Comparison of ENCODE assay signal across 16 cellular contexts in the genomic region with DNA sequence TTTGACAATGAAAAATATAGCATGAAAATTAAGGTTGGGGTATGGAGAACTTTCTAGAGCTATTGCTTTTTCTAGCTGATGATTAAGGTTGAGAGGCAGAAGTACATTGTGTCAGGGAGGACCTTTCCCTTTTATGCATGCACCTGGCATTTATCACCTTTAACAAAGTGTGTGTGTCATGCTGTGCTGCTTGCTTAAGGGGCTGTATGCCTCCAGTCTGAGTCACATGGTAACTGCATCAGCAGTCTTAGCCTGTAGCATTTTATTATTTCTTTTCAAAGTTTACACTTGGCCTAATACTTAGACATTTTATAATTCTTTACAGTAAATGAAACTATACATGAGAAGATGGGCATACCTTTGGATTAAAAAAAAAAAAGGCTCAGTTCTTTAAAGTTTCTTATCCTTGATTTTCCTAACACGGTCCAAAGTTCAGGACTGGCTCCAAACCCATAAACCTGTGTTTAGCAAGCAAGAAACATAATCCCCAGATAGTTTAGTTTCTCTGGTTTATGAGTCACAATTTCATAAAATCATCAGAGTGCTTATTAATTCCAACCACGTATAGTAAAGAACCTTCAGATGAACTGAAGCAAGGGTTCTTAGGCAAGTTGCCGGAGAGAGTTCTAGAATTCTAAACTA. TPM values are rescaled to one million over a fixed set of nuclear protein-coding genes. Genes with fewer than 3 reads are reported as not detected.
A peak's percentile ranks its signal among the peaks of the same experiment; 100 is the strongest.
DNase-seq lines count a peak whose midpoint lies in the region; ATAC-seq, FAIRE-seq and TF ChIP-seq lines count a peak whose summit lies in the region.
"Had no signal": no experiment of that assay in that cellular context is flagged by ENCODE, and none has a peak within 500 bp of the region (broad histone marks: within the 10 kb centered on the region; RNA-seq: fewer than 3 reads in every experiment).

No MANE protein-coding gene starts in this region.

- no peak for TF ChIP-seq POLR2A in HCT116 (IDR thresholded peaks at IDR 0.05; ENCODE audit: borderline replicate concordance, extremely low read depth, insufficient read depth, insufficient read length)

- 14 to 54% (median 33%) methylated on average over 3 of the region's 3 CpGs for WGBS in small intestine, 3 donors

- intact Hi-C loops in HCT116 (cut with micrococcal nuclease) = no loop called here

- H3K27ac Mint-ChIP-seq in mesothelial cell of epicardium = no peak overlapping the region
- H3K27ac Mint-ChIP-seq: activated T-helper 1 cell treated with anti-CD3 and anti-CD28 coated beads, Interleukin-12 subunit alpha, Interleukin-12 subunit beta, Interleukin-2, Interleukin-4 antibody, amounts not matched to agents 30 ng/mL and 10 ng/mL and 1 ng/mL, durations not matched to agents 14 hours and 24 hours and 36 hours; CD4-positive, alpha-beta memory T cell had no signal

- no peaks in the 10 kb centered on the region for H3K36me3 Mint-ChIP-seq in mesothelial cell of epicardium
- H3K36me3 Mint-ChIP-seq: CD4-positive, alpha-beta memory T cell had no signal

- H3K27me3 ChIP-seq in HCT116 (ENCODE audit: insufficient read depth, low read length) (no peaks in the 10 kb centered on the region), foreskin keratinocyte (no peaks in the 10 kb centered on the region), small intestine (ENCODE audit: control insufficient read depth in 2 of 2, insufficient read depth in 2 of 2, low read length in 2 of 2) (no peaks in the 10 kb centered on the region)
- H3K27me3 ChIP-seq: tibial nerve had no signal

- H3K27ac ChIP-seq in HCT116 (ENCODE audit: low read depth, low read length) (peak overlapping the region; percentile 70; the same call in 1 of the 2 replicates), foreskin keratinocyte (peak overlapping the region; percentile 44), small intestine (ENCODE audit: low read depth in 1 of 2, low read length in 1 of 2) (peak overlapping the region; percentile 34 to 48)
- H3K27ac ChIP-seq: tibial nerve had no signal

- RAD21 ChIA-PET in HCT116 (lab: Charles Lee; ENCODE audit: low non-redundant PET in 1 of 2, low total read pairs in 2 of 2, uncharacterized antibody in 2 of 2, unreplicated experiment in 2 of 2) = no interaction called here

- no peaks in the 10 kb centered on the region for H3K4me1 Mint-ChIP-seq in mesothelial cell of epicardium
- H3K4me1 Mint-ChIP-seq: CD4-positive, alpha-beta memory T cell had no signal

- POLR2A ChIA-PET in HCT116 (lab: Charles Lee) = no interaction called here

- no peaks in the 10 kb centered on the region for H3K9me3 Mint-ChIP-seq in mesothelial cell of epicardium
- H3K9me3 Mint-ChIP-seq: activated T-helper 1 cell treated with anti-CD3 and anti-CD28 coated beads, Interleukin-12 subunit alpha, Interleukin-12 subunit beta, Interleukin-2, Interleukin-4 antibody, amounts not matched to agents 30 ng/mL and 10 ng/mL and 1 ng/mL, durations not matched to agents 14 hours and 24 hours and 36 hours; CD4-positive, alpha-beta memory T cell had no signal

- H4K20me1 ChIP-seq in HCT116 (ENCODE audit: insufficient read depth) = no peaks in the 10 kb centered on the region

- CTCF ChIA-PET in HCT116 (lab: Charles Lee) = no interaction called here

- DNase-seq in HCT116 (ENCODE audit: low read depth, low spot score) (peak; percentile 60), NCI-H69 (lab: John Stamatoyannopoulos, UW) (peak; percentile 80), foreskin keratinocyte (peak; percentile 80 to 93), small intestine (peak; percentile 79), mesothelial cell of epicardium (ENCODE audit: low spot score in 2 of 2, unreplicated experiment in 2 of 2) (no peak), NCI-H2227 (lab: John Stamatoyannopoulos, UW; ENCODE audit: unreplicated experiment) (no peak)
- no peak for DNase-seq in stimulated activated CD4-positive, alpha-beta T cell treated with anti-CD3 and anti-CD28 coated beads, Interleukin-1b, Interleukin-23, amount 100 ng/mL, for 48 hours
- DNase-seq: activated CD4-positive, alpha-beta T cell treated with anti-CD3 and anti-CD28 coated beads, Interleukin-2, amount 50 U/mL, for 1 hour; CD4-positive, alpha-beta memory T cell; KBM-7; T-helper 2 cell had no signal

- no peaks in the 10 kb centered on the region for H3K9me2 ChIP-seq in HCT116 (ENCODE audit: insufficient read depth)

- H3K4me2 ChIP-seq in HCT116 (ENCODE audit: low read length) = peak overlapping the region; percentile 56

- BruUV-seq in HCT116 (replicated peaks; lab: Mats Ljungman, UMichigan) = no TSS peak

- FAIRE-seq in small intestine (lab: Jason Lieb, UNC) = peak; percentile 78
- FAIRE-seq: astrocyte had no signal

- peaks cover 9 to 24% of the 10 kb centered on the region in 2 experiments; a peak in 3 of 4 replicates for H3K4me1 ChIP-seq in HCT116 (ENCODE audit: control insufficient read depth in 1 of 2, insufficient read depth in 2 of 2, low read length in 2 of 2)
- peaks cover 16% of the 10 kb centered on the region for H3K4me1 ChIP-seq in foreskin keratinocyte
- no peaks in the 10 kb centered on the region for H3K4me1 ChIP-seq in small intestine (ENCODE audit: control insufficient read depth in 2 of 2, insufficient read depth in 1 of 2, low read depth in 1 of 2, low read length in 1 of 2)
- H3K4me1 ChIP-seq: tibial nerve had no signal

- H3K9ac ChIP-seq in HCT116 (ENCODE audit: low read length) = peak overlapping the region; percentile 30

- H3K4me3 Mint-ChIP-seq in mesothelial cell of epicardium = no peak overlapping the region
- H3K4me3 Mint-ChIP-seq: activated T-helper 1 cell treated with anti-CD3 and anti-CD28 coated beads, Interleukin-12 subunit alpha, Interleukin-12 subunit beta, Interleukin-2, Interleukin-4 antibody, amounts not matched to agents 30 ng/mL and 10 ng/mL and 1 ng/mL, durations not matched to agents 14 hours and 24 hours and 36 hours; CD4-positive, alpha-beta memory T cell had no signal

- H3K36me3 ChIP-seq in HCT116 (ENCODE audit: control insufficient read depth in 1 of 2, insufficient read depth in 2 of 2, low read length in 2 of 2) = no peaks in the 10 kb centered on the region
- no peaks in the 10 kb centered on the region for H3K36me3 ChIP-seq in small intestine (ENCODE audit: control insufficient read depth in 2 of 2, insufficient read depth in 2 of 2, low read length in 2 of 2)
- H3K36me3 ChIP-seq: tibial nerve had no signal

- no peaks in the 10 kb centered on the region for H3K27me3 Mint-ChIP-seq in mesothelial cell of epicardium (ENCODE audit: low read depth)

- no peaks in the 10 kb centered on the region for H3K79me2 ChIP-seq in HCT116 (ENCODE audit: insufficient read depth, low read length)

- no peaks in the 10 kb centered on the region for H3K9me3 ChIP-seq in HCT116 (ENCODE audit: control insufficient read depth in 1 of 2, insufficient read depth in 1 of 2, low read depth in 1 of 2, low read length in 2 of 2)
- H3K9me3 ChIP-seq in small intestine (ENCODE audit: control insufficient read depth, low read depth) = no peaks in the 10 kb centered on the region
- H3K9me3 ChIP-seq: tibial nerve had no signal

- ATAC-seq in HCT116 (peak; percentile 95), foreskin keratinocyte (peak; percentile 100), GM18519 (IDR thresholded peaks at IDR 0.05; ENCODE audit: low FRiP score, unreplicated experiment) (no peak)

- TF ChIP-seq CTCF in HCT116 (IDR thresholded peaks at IDR 0.05 in 2 of 3, conservative IDR thresholded peaks at IDR 0.05 in 1 of 3; ENCODE audit: borderline replicate concordance in 1 of 3, insufficient read depth in 1 of 3, low read depth in 2 of 3, low read length in 2 of 3) (no peak), foreskin keratinocyte (conservative IDR thresholded peaks at IDR 0.05) (no peak), mesothelial cell of epicardium (IDR thresholded peaks at IDR 0.05; ENCODE audit: unreplicated experiment) (no peak)

- H3K4me3 ChIP-seq in HCT116 (replicated peaks in 1 of 2; ENCODE audit: low read depth in 1 of 2, low read length in 2 of 2) (peak overlapping the region in 1 of 2 experiments; percentile 18; a peak in 1 of 4 replicates), small intestine (ENCODE audit: low read depth in 1 of 2, low read length in 2 of 2) (no peak overlapping the region)
- H3K4me3 ChIP-seq: tibial nerve had no signal

- TF ChIP-seq RAD21 in HCT116 (IDR thresholded peaks at IDR 0.05; ENCODE audit: low read depth) = no peak

- peak overlapping the region; percentile 88 for H2AFZ ChIP-seq in HCT116 (ENCODE audit: low read depth, low read length, poor library complexity, severe bottlenecking)

TF ChIP-seq in HCT116, 20 proteins besides CTCF, POLR2A, EP300 and RAD21 (continues in another document):
- TF ChIP-seq SP1 (IDR thresholded peaks at IDR 0.05; ENCODE audit: low read depth) = peak; percentile 64
- no peak for TF ChIP-seq ELF1 (IDR thresholded peaks at IDR 0.05; ENCODE audit: borderline replicate concordance, low read depth)
- no peak for TF ChIP-seq SRF (IDR thresholded peaks at IDR 0.05; ENCODE audit: low read depth)
- peak; percentile 51; the same call in 1 of the 2 replicates for TF ChIP-seq CBX3 (IDR thresholded peaks at IDR 0.05; ENCODE audit: low read depth)
- peak; percentile 51 for TF ChIP-seq CEBPB (IDR thresholded peaks at IDR 0.05; ENCODE audit: low read depth)
- TF ChIP-seq, protein P1, sequence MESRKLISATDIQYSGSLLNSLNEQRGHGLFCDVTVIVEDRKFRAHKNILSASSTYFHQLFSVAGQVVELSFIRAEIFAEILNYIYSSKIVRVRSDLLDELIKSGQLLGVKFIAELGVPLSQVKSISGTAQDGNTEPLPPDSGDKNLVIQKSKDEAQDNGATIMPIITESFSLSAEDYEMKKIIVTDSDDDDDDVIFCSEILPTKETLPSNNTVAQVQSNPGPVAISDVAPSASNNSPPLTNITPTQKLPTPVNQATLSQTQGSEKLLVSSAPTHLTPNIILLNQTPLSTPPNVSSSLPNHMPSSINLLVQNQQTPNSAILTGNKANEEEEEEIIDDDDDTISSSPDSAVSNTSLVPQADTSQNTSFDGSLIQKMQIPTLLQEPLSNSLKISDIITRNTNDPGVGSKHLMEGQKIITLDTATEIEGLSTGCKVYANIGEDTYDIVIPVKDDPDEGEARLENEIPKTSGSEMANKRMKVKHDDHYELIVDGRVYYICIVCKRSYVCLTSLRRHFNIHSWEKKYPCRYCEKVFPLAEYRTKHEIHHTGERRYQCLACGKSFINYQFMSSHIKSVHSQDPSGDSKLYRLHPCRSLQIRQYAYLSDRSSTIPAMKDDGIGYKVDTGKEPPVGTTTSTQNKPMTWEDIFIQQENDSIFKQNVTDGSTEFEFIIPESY (IDR thresholded peaks at IDR 0.05; ENCODE audit: extremely low read depth, insufficient replicate concordance, low read length) = no peak
- peak; percentile 50; the same call in 1 of the 2 replicates for TF ChIP-seq JUND (IDR thresholded peaks at IDR 0.05)
- TF ChIP-seq SIN3A (IDR thresholded peaks at IDR 0.05; ENCODE audit: low read depth) = peak; percentile 50; the same call in 1 of the 2 replicates
- TF ChIP-seq TCF7L2 (IDR thresholded peaks at IDR 0.05; ENCODE audit: borderline replicate concordance, extremely low read depth, insufficient read depth, insufficient read length) = no peak

RNA-seq across cellular contexts. Expression of a gene that starts 14.5 kb away (rescaled TPM):
- 15.8 TPM for total RNA-seq in HCT116 (2021; ENCODE audit: unreplicated experiment)
- polyA plus RNA-seq in HCT116 (2012) = 15.2 and 17.0 TPM in 2 replicates
- total RNA-seq in foreskin keratinocyte = 0.51 and 1.4 TPM in 2 replicates
- 0.48 and 0.70 TPM in 2 replicates for polyA plus RNA-seq in foreskin keratinocyte
- 100 to 1,000 TPM in 1 of 3 donors, 10 to 100 TPM in 2; 28.9 to 206 (median 83.8) TPM for polyA plus RNA-seq in small intestine
- 53.8 to 68.6 TPM (median 53.9 TPM) in 3 replicates for total RNA-seq in mesothelial cell of epicardium
- total RNA-seq: activated T-helper 1 cell treated with anti-CD3 and anti-CD28 coated beads, Interleukin-12 subunit alpha, Interleukin-12 subunit beta, Interleukin-2, Interleukin-4 antibody, amounts not matched to agents 30 ng/mL and 10 ng/mL and 1 ng/mL, durations not matched to agents 14 hours and 24 hours and 36 hours; CD4-positive, alpha-beta memory T cell; RPMI7951 had no signal
- polyA plus RNA-seq: CD4-positive, alpha-beta memory T cell had no signal

Comparison
In these comparisons a context has a peak if more than half of its experiments do, and no peak if none do; other contexts are left out.
1. DNase-seq: peak in HCT116 (single experiment), NCI-H69 (single experiment), foreskin keratinocyte (2 of 2) and small intestine (single experiment); none in stimulated activated CD4-positive, alpha-beta T cell treated with anti-CD3 and anti-CD28 coated beads, Interleukin-1b, Interleukin-23, amount 100 ng/mL, for 48 hours (single experiment), mesothelial cell of epicardium (0 of 2) and NCI-H2227 (single experiment).
2. Peak in every context shown above with its lines, with median percentiles within 50 percentile points of each other: H3K27ac ChIP-seq.